Comparison of ENCODE assay signal across 9 cellular contexts in genomic region chr6:156427345-156427744, GRCh38.
A peak's percentile ranks its signal among the peaks of the same experiment; 100 is the strongest.
DNase-seq lines count a peak whose midpoint lies in the region; ATAC-seq and TF ChIP-seq lines count a peak whose summit lies in the region.
"Had no signal": no experiment of that assay in that cellular context is flagged by ENCODE, and none has a peak within 500 bp of the region (broad histone marks: within the 10 kb centered on the region; RNA-seq: fewer than 3 reads in every experiment).

No MANE protein-coding gene starts in this region.

- H3K36me3 ChIP-seq in RWPE2 (ENCODE audit: low read depth) (no peaks in the 10 kb centered on the region), fibroblast of lung (ENCODE audit: control insufficient read depth, insufficient read depth, low read length) (no peaks in the 10 kb centered on the region), MM.1S (replicated peaks; ENCODE audit: insufficient read depth, low read length) (no peaks in the 10 kb centered on the region)

- no peak overlapping the region for H3K9ac ChIP-seq in fibroblast of lung (ENCODE audit: insufficient read depth, low read length)
- H3K9ac ChIP-seq in MM.1S (ENCODE audit: low read length), result no peak overlapping the region

- TF ChIP-seq CTCF in RWPE2 (IDR thresholded peaks at IDR 0.05; ENCODE audit: poor library complexity, severe bottlenecking) (no peak), fibroblast of lung (conservative IDR thresholded peaks at IDR 0.05 in 1 of 2, IDR thresholded peaks at IDR 0.05 in 1 of 2; ENCODE audit: low read depth in 1 of 2, low read length in 2 of 2) (no peak), MM.1S (IDR thresholded peaks at IDR 0.05; ENCODE audit: low read length) (no peak)

- H3K4me3 ChIP-seq in RWPE2 (ENCODE audit: severe bottlenecking) (no peak overlapping the region), fibroblast of lung (replicated peaks in 1 of 4; ENCODE audit: control extremely low read depth in 1 of 4, insufficient read depth in 1 of 4, low read depth in 3 of 4, low read length in 4 of 4) (no peak overlapping the region), MM.1S (ENCODE audit: low read length) (no peak overlapping the region)

- ATAC-seq in RWPE2 (ENCODE audit: low read depth) (peak; percentile 97), GM21825 (IDR thresholded peaks at IDR 0.05; ENCODE audit: unreplicated experiment) (no peak)
- ATAC-seq: left lobe of liver had no signal

- H3K9me2 ChIP-seq in MM.1S (replicated peaks; ENCODE audit: insufficient read depth, low read length), result no peaks in the 10 kb centered on the region

- H2AFZ ChIP-seq in fibroblast of lung (ENCODE audit: low read length) (no peak overlapping the region), MM.1S (ENCODE audit: low read length) (no peak overlapping the region)

- H4K20me1 ChIP-seq in fibroblast of lung (ENCODE audit: control insufficient read depth, extremely low read depth, insufficient read depth, low read length), result no peaks in the 10 kb centered on the region
- H4K20me1 ChIP-seq in MM.1S (ENCODE audit: insufficient read depth, low read length), result no peaks in the 10 kb centered on the region

- no peaks in the 10 kb centered on the region for H3K9me3 ChIP-seq in RWPE2 (ENCODE audit: severe bottlenecking)
- no peaks in the 10 kb centered on the region for H3K9me3 ChIP-seq in fibroblast of lung (ENCODE audit: control insufficient read depth, insufficient read depth, low read depth, low read length)
- no peaks in the 10 kb centered on the region for H3K9me3 ChIP-seq in MM.1S (replicated peaks; ENCODE audit: insufficient read depth, low read length)

- peak overlapping the region; percentile 35 for H3K27ac ChIP-seq in RWPE2 (ENCODE audit: poor library complexity, severe bottlenecking)
- no peak overlapping the region for H3K27ac ChIP-seq in fibroblast of lung (ENCODE audit: insufficient read depth, low read length)
- H3K27ac ChIP-seq in MM.1S (ENCODE audit: low read length), result no peak overlapping the region

- no peaks in the 10 kb centered on the region for H3K79me2 ChIP-seq in fibroblast of lung (ENCODE audit: control insufficient read depth, insufficient read depth, low read length)
- no peaks in the 10 kb centered on the region for H3K79me2 ChIP-seq in MM.1S (ENCODE audit: low read length)

- DNase-seq in GM04504 (ENCODE audit: low read depth) (peak; percentile 73), RWPE2 (ENCODE audit: low spot score) (no peak), fibroblast of lung (ENCODE audit: low read depth in 2 of 2) (peak; percentile 90 to 95), posterior vena cava (ENCODE audit: low spot score) (peak; percentile 87), MM.1S (no peak), COLO829 (ENCODE audit: low spot score) (no peak)
- DNase-seq in central memory CD4-positive, alpha-beta T cell, result no peak

- no peaks in the 10 kb centered on the region for H3F3A ChIP-seq in MM.1S (ENCODE audit: insufficient read depth, low read length)

- H3K27me3 ChIP-seq in RWPE2 (ENCODE audit: insufficient read depth, poor library complexity, severe bottlenecking) (no peaks in the 10 kb centered on the region), fibroblast of lung (ENCODE audit: control insufficient read depth, insufficient read depth, low read length) (no peaks in the 10 kb centered on the region), MM.1S (replicated peaks; ENCODE audit: insufficient read depth, low read length) (no peaks in the 10 kb centered on the region)

- H3K4me2 ChIP-seq in fibroblast of lung (ENCODE audit: extremely low read depth, insufficient read depth, low read length), result no peak overlapping the region
- H3K4me2 ChIP-seq in MM.1S (ENCODE audit: low read depth, low read length), result no peak overlapping the region

- peaks cover 10% of the 10 kb centered on the region for H3K4me1 ChIP-seq in RWPE2 (ENCODE audit: insufficient read depth, poor library complexity, severe bottlenecking)
- no peaks in the 10 kb centered on the region for H3K4me1 ChIP-seq in fibroblast of lung (ENCODE audit: control insufficient read depth, extremely low read depth, insufficient read depth, low read length)
- H3K4me1 ChIP-seq in MM.1S (ENCODE audit: low read length), result no peaks in the 10 kb centered on the region

- intact Hi-C loops in posterior vena cava (cut with DNase I), result no loop called here

Comparison
In these comparisons a context has a peak if more than half of its experiments do, and no peak if none do; other contexts are left out.
1. DNase-seq: peak in GM04504 (single experiment), fibroblast of lung (2 of 2) and posterior vena cava (single experiment); none in RWPE2 (single experiment), MM.1S (single experiment), central memory CD4-positive, alpha-beta T cell (single experiment) and COLO829 (single experiment).